In genomic region chr11:47324520-47324919, GRCh38 we compare ENCODE assay signal across 24 cellular contexts. TPM values are rescaled to one million over a fixed set of nuclear protein-coding genes. Genes with fewer than 3 reads are reported as not detected.
"Had no signal": no experiment of that assay in that cellular context is flagged by ENCODE, and none has a peak within 500 bp of the region (broad histone marks: within the 10 kb centered on the region; RNA-seq: fewer than 3 reads in every experiment).

No MANE protein-coding gene starts in this region.

- H3K4me1 Mint-ChIP-seq: activated CD4-positive, alpha-beta T cell treated with anti-CD3 and anti-CD28 coated beads, Interleukin-2, amount 10 ng/mL, durations not matched to agents 24 days and 14 days; activated naive CD8-positive, alpha-beta T cell treated with anti-CD3 and anti-CD28 coated beads, Interleukin-2, amount 10 ng/mL, durations not matched to agents 7 days and 5 days had no signal

- H3K4me1 ChIP-seq: thyroid gland had no signal

- H3K4me3 Mint-ChIP-seq: activated CD4-positive, alpha-beta T cell treated with anti-CD3 and anti-CD28 coated beads, Interleukin-2, amount 10 ng/mL, durations not matched to agents 24 days and 14 days; activated naive CD8-positive, alpha-beta T cell treated with anti-CD3 and anti-CD28 coated beads, Interleukin-2, amount 10 ng/mL, durations not matched to agents 7 days and 5 days; activated T-cell treated with anti-CD3 and anti-CD28 coated beads, Interleukin-2, amount 50 U/mL, for 24 hours; activated T-helper 17 cell treated with anti-CD3 and anti-CD28 coated beads, Interleukin-2, amount 50 U/mL, for 72 hours; natural killer cell treated with Interleukin-12 subunit alpha and Interleukin-12 subunit beta and Interleukin-15 and Interleukin-18, amount 100 ng/mL, for 72 hours; stimulated activated naive CD8-positive, alpha-beta T cell treated with anti-CD3 and anti-CD28 coated beads, Interleukin-15, Interleukin-2, amounts not matched to agents 100 ng/mL and 50 ng/mL, for 24 hours; T-helper 2 cell treated with Interferon-gamma antibody and Interleukin-4, amounts not matched to agents 5 μg/mL and 100 μg/mL, for 36 hours had no signal

- ATAC-seq: activated CD4-positive, CD25-positive, alpha-beta regulatory T cell treated with anti-CD3 and anti-CD28 coated beads, Interleukin-2, amount 50 U/mL, for 24 hours; activated T-helper 17 cell treated with anti-CD3 and anti-CD28 coated beads, Interleukin-2, amount 50 U/mL, for 72 hours; esophagus mucosa; left ventricle myocardium superior; natural killer cell treated with Interleukin-12 subunit alpha and Interleukin-12 subunit beta and Interleukin-15 and Interleukin-18, amount 100 ng/mL, for 72 hours; psoas muscle; right cardiac atrium had no signal

- FAIRE-seq: endothelial cell of umbilical vein, frontal cortex had no signal

- H3K27ac Mint-ChIP-seq: activated CD4-positive, alpha-beta T cell treated with anti-CD3 and anti-CD28 coated beads, Interleukin-2, amount 10 ng/mL, durations not matched to agents 24 days and 14 days; stimulated activated naive CD8-positive, alpha-beta T cell treated with anti-CD3 and anti-CD28 coated beads, Interleukin-15, Interleukin-2, amounts not matched to agents 100 ng/mL and 50 ng/mL, for 24 hours had no signal

- H3K36me3 ChIP-seq: ovary had no signal

- DNase-seq: activated CD4-positive, alpha-beta T cell treated with anti-CD3 and anti-CD28 coated beads, Interleukin-2, amount 10 ng/mL, durations not matched to agents 24 days and 14 days; activated naive CD4-positive, alpha-beta T cell treated with Interleukin-2 at 50 U/mL for 16 hours; activated naive CD8-positive, alpha-beta T cell treated with anti-CD3 and anti-CD28 coated beads, Interleukin-2, amount 10 ng/mL, durations not matched to agents 7 days and 5 days; activated T-cell treated with anti-CD3 and anti-CD28 coated beads, Interleukin-2, amount 50 U/mL, for 24 hours; dermis blood vessel endothelial cell; effector memory CD4-positive, alpha-beta T cell; hypothalamus; left ventricle myocardium superior; ovary; psoas muscle; stimulated activated CD4-positive, alpha-beta T cell treated with anti-CD3 and anti-CD28 coated beads, Interleukin-12 subunit alpha, Interleukin-12 subunit beta, amount 100 ng/mL, for 4 hours; stimulated activated CD4-positive, alpha-beta T cell treated with anti-CD3 and anti-CD28 coated beads, Interleukin-4, amount 100 ng/mL, for 4 hours; substantia nigra; thyroid gland had no signal

- H3K9me3 ChIP-seq: ovary, psoas muscle, thyroid gland had no signal

- H3K27me3 ChIP-seq: ovary, thyroid gland had no signal

- H3K4me3 ChIP-seq: ovary, psoas muscle, thyroid gland had no signal

- H3K27me3 Mint-ChIP-seq: activated CD4-positive, alpha-beta T cell treated with anti-CD3 and anti-CD28 coated beads, Interleukin-2, amount 10 ng/mL, durations not matched to agents 24 days and 14 days; activated naive CD8-positive, alpha-beta T cell treated with anti-CD3 and anti-CD28 coated beads, Interleukin-2, amount 10 ng/mL, durations not matched to agents 7 days and 5 days; activated T-cell treated with anti-CD3 and anti-CD28 coated beads, Interleukin-2, amount 50 U/mL, for 24 hours; activated T-helper 17 cell treated with anti-CD3 and anti-CD28 coated beads, Interleukin-2, amount 50 U/mL, for 72 hours; natural killer cell treated with Interleukin-12 subunit alpha and Interleukin-12 subunit beta and Interleukin-15 and Interleukin-18, amount 100 ng/mL, for 72 hours; stimulated activated naive CD8-positive, alpha-beta T cell treated with anti-CD3 and anti-CD28 coated beads, Interleukin-15, Interleukin-2, amounts not matched to agents 100 ng/mL and 50 ng/mL, for 24 hours had no signal

- H3K27ac ChIP-seq: ovary, psoas muscle, thyroid gland, VCaP had no signal

- H3K9me3 Mint-ChIP-seq: activated CD4-positive, alpha-beta T cell treated with anti-CD3 and anti-CD28 coated beads, Interleukin-2, amount 10 ng/mL, durations not matched to agents 24 days and 14 days; activated naive CD8-positive, alpha-beta T cell treated with anti-CD3 and anti-CD28 coated beads, Interleukin-2, amount 10 ng/mL, durations not matched to agents 7 days and 5 days; activated T-cell treated with anti-CD3 and anti-CD28 coated beads, Interleukin-2, amount 50 U/mL, for 24 hours; activated T-helper 17 cell treated with anti-CD3 and anti-CD28 coated beads, Interleukin-2, amount 50 U/mL, for 72 hours; natural killer cell treated with Interleukin-12 subunit alpha and Interleukin-12 subunit beta and Interleukin-15 and Interleukin-18, amount 100 ng/mL, for 72 hours; stimulated activated naive CD8-positive, alpha-beta T cell treated with anti-CD3 and anti-CD28 coated beads, Interleukin-15, Interleukin-2, amounts not matched to agents 100 ng/mL and 50 ng/mL, for 24 hours; T-helper 2 cell treated with Interferon-gamma antibody and Interleukin-4, amounts not matched to agents 5 μg/mL and 100 μg/mL, for 36 hours had no signal

RNA-seq across cellular contexts. Expression of gene MYBPC3, which starts 28.0 kb away (rescaled TPM):
- total RNA-seq: activated CD4-positive, alpha-beta T cell treated with anti-CD3 and anti-CD28 coated beads, Interleukin-2, amount 10 ng/mL, durations not matched to agents 24 days and 14 days; activated T-helper 17 cell treated with anti-CD3 and anti-CD28 coated beads, Interleukin-2, amount 50 U/mL, for 72 hours; dermis blood vessel endothelial cell; endothelial cell of umbilical vein; esophagus mucosa; frontal cortex; natural killer cell treated with Interleukin-12 subunit alpha and Interleukin-12 subunit beta and Interleukin-15 and Interleukin-18, amount 100 ng/mL, for 72 hours; thyroid gland had no signal
- polyA plus RNA-seq: endothelial cell of umbilical vein had no signal

RNA-seq across cellular contexts. Expression of gene SPI1, which starts 53.8 kb away (rescaled TPM):
- total RNA-seq: activated CD4-positive, alpha-beta T cell treated with anti-CD3 and anti-CD28 coated beads, Interleukin-2, amount 10 ng/mL, durations not matched to agents 24 days and 14 days; dermis blood vessel endothelial cell; endothelial cell of umbilical vein had no signal
- polyA plus RNA-seq: endothelial cell of umbilical vein had no signal
